Comparison of ENCODE assay signal across 8 cellular contexts in genomic region chr1:145424612-145425435, GRCh38. TPM values are rescaled to one million over a fixed set of nuclear protein-coding genes. Genes with fewer than 3 reads are reported as not detected.
DNase-seq lines count a peak whose midpoint lies in the region; ATAC-seq and TF ChIP-seq lines count a peak whose summit lies in the region.
"Not testable (repeated sequence)": the region's sequence is repeated elsewhere in the genome, so short reads cannot be mapped to it uniquely, and the experiment has no call there.

No MANE protein-coding gene starts in this region.

- peaks cover 22 to 26% of the 10 kb centered on the region in 2 donors for H3K27me3 Mint-ChIP-seq in CD4-positive, alpha-beta memory T cell

- H3K36me3 Mint-ChIP-seq in CD4-positive, alpha-beta memory T cell, result not testable (repeated sequence)

- WGBS in esophagus muscularis mucosa, result 4% methylated on average over 6 of the region's 59 CpGs

- peak overlapping the region; percentile 66 to 96 (median 92) for H3K27ac Mint-ChIP-seq in CD4-positive, alpha-beta memory T cell

- H3K4me1 Mint-ChIP-seq in CD4-positive, alpha-beta memory T cell, result peaks cover 4 to 13% (median 9%) of the 10 kb centered on the region in 4 donors

- H3K9ac ChIP-seq in mucosa of rectum (ENCODE audit: low read depth in 1 of 2, low read length in 2 of 2), result peak overlapping the region; percentile 14 to 60

- ATAC-seq in GM21367 (IDR thresholded peaks at IDR 0.05; ENCODE audit: unreplicated experiment), result peak; percentile 55
- peak; percentile 72 for ATAC-seq in HG03280 (IDR thresholded peaks at IDR 0.05; ENCODE audit: unreplicated experiment)

- not testable (repeated sequence) for TF ChIP-seq EP300 in esophagus muscularis mucosa (IDR thresholded peaks at IDR 0.05)

- intact Hi-C loops in CD4-positive, alpha-beta memory T cell (cut with micrococcal nuclease); esophagus muscularis mucosa (cut with DNase I): not testable (repeated sequence)

- H3K9me3 Mint-ChIP-seq in CD4-positive, alpha-beta memory T cell, result peaks cover 0 to 22% (median 14%) of the 10 kb centered on the region in 8 donors

- H3K4me3 ChIP-seq in CD4-positive, alpha-beta memory T cell (ENCODE audit: low read length in 2 of 2), result peak overlapping the region in 1 of 2 donors; percentile 59
- H3K4me3 ChIP-seq in esophagus muscularis mucosa (peak overlapping the region; percentile 56 to 83 (median 62)), mucosa of rectum (ENCODE audit: low read length in 2 of 2) (peak overlapping the region; percentile 59 to 78)

- H3K4me3 Mint-ChIP-seq in CD4-positive, alpha-beta memory T cell, result peak overlapping the region; percentile 91 to 98 (median 96)

- peak overlapping the region; percentile 46 for H3K27ac ChIP-seq in CD4-positive, alpha-beta memory T cell (ENCODE audit: low read depth, low read length)
- H3K27ac ChIP-seq in esophagus muscularis mucosa (replicated peaks in 1 of 4) (peak overlapping the region; percentile 71 to 81 (median 76)), mucosa of rectum (ENCODE audit: low read depth in 2 of 2, low read length in 2 of 2) (peak overlapping the region in 1 of 2 donors; percentile 16)

- peak; percentile 25 to 64 (median 44) for DNase-seq in CD4-positive, alpha-beta memory T cell
- peak; percentile 43 for DNase-seq in RPMI8226
- DNase-seq in activated T-helper 1 cell treated with anti-CD3 and anti-CD28 coated beads, Interleukin-2, amount 50 U/mL, for 16 hours (ENCODE audit: low read depth in 1 of 2, low spot score in 1 of 2), result peak; percentile 8 to 24
- peak; percentile 62 for DNase-seq in esophagus muscularis mucosa (ENCODE audit: extremely low spot score)
- DNase-seq in stimulated activated CD8-positive, alpha-beta memory T cell treated with anti-CD3 and anti-CD28 coated beads, Interleukin-2, amount 100 ng/mL, for 1 hour (ENCODE audit: low read depth in 2 of 2), result peak; percentile 10 to 23

- not testable (repeated sequence) for H3K27me3 ChIP-seq in CD4-positive, alpha-beta memory T cell (ENCODE audit: insufficient read depth, low read length); mucosa of rectum (ENCODE audit: control insufficient read depth in 2 of 2, insufficient read depth in 2 of 2, low read length in 2 of 2)
- H3K27me3 ChIP-seq in esophagus muscularis mucosa, result peaks cover 0 to 31% (median 13%) of the 10 kb centered on the region in 4 donors

- not testable (repeated sequence) for H3K36me3 ChIP-seq in CD4-positive, alpha-beta memory T cell (ENCODE audit: insufficient read depth, low read length); esophagus muscularis mucosa; mucosa of rectum (ENCODE audit: control insufficient read depth in 2 of 2, insufficient read depth in 2 of 2, low read length in 2 of 2)

- not testable (repeated sequence) for H3K9me3 ChIP-seq in CD4-positive, alpha-beta memory T cell (ENCODE audit: control insufficient read depth in 1 of 2, low read length in 2 of 2); mucosa of rectum (ENCODE audit: control insufficient read depth in 2 of 2, low read length in 2 of 2)
- peaks cover 0 to 11% (median 6%) of the 10 kb centered on the region in 4 donors for H3K9me3 ChIP-seq in esophagus muscularis mucosa

- CTCF ChIA-PET in CD4-positive, alpha-beta memory T cell (lab: Charles Lee; ENCODE audit: partially characterized antibody), result not testable (repeated sequence)

- TF ChIP-seq CTCF in esophagus muscularis mucosa (IDR thresholded peaks at IDR 0.05), result not testable (repeated sequence)

- H3K4me1 ChIP-seq in CD4-positive, alpha-beta memory T cell (ENCODE audit: insufficient read depth, low read length); mucosa of rectum (ENCODE audit: control insufficient read depth in 2 of 2, insufficient read depth in 2 of 2, low read length in 2 of 2): not testable (repeated sequence)
- peaks cover 9 to 16% (median 12%) of the 10 kb centered on the region in 4 donors for H3K4me1 ChIP-seq in esophagus muscularis mucosa

- not testable (repeated sequence) for TF ChIP-seq POLR2A in esophagus muscularis mucosa (IDR thresholded peaks at IDR 0.05; ENCODE audit: low read depth)

- POLR2A ChIA-PET in CD4-positive, alpha-beta memory T cell (lab: Charles Lee; ENCODE audit: partially characterized antibody), result interaction anchor here (1.3 kb wide), 1 partner anchor 40 kb away, joined by 4 read pairs; no protein-coding TSS in a partner anchor

RNA-seq across cellular contexts. Expression of gene NBPF20, which starts 0.6 kb away (rescaled TPM):
- 1 to 10 TPM; 3.8 to 5.3 TPM for total RNA-seq in CD4-positive, alpha-beta memory T cell
- polyA plus RNA-seq in CD4-positive, alpha-beta memory T cell, result under 1 TPM; 0.01 to 0.70 TPM
- 1 to 10 TPM; 3.0 to 7.1 (median 4.3) TPM for total RNA-seq in esophagus muscularis mucosa
